In genomic region chr17:81519284-81520020, GRCh38 we compare ENCODE assay signal across 1 cellular context.
TF ChIP-seq lines count a peak whose summit lies in the region.

No MANE protein-coding gene starts in this region.

TF ChIP-seq in HepG2, 621 proteins besides CTCF, POLR2A, EP300 and RAD21 (continued from another document and continues in another):
- peak; percentile 69; the same call in 1 of the 2 replicates for TF ChIP-seq ZBTB2 (CRISPR knock-in tag; IDR thresholded peaks at IDR 0.05; ENCODE audit: low read depth)
- TF ChIP-seq RFX5 (IDR thresholded peaks at IDR 0.05; ENCODE audit: low read depth, low read length) = no peak
- TF ChIP-seq RFX1 (IDR thresholded peaks at IDR 0.05) = no peak
- TF ChIP-seq GTF2F1 (IDR thresholded peaks at IDR 0.05; ENCODE audit: low read length) = no peak
- TF ChIP-seq SIN3B (IDR thresholded peaks at IDR 0.05; ENCODE audit: low read length) = no peak
- TF ChIP-seq ZNF776 (CRISPR knock-in tag; IDR thresholded peaks at IDR 0.05) = peak; percentile 79; the same call in 1 of the 2 replicates
- no peak for TF ChIP-seq KDM5A (IDR thresholded peaks at IDR 0.05; ENCODE audit: borderline replicate concordance, low read length)
- no peak for TF ChIP-seq MIXL1 (CRISPR knock-in tag; IDR thresholded peaks at IDR 0.05)
- TF ChIP-seq ELF3 (CRISPR knock-in tag; IDR thresholded peaks at IDR 0.05) = no peak
- TF ChIP-seq NR2F2 (IDR thresholded peaks at IDR 0.05; ENCODE audit: borderline replicate concordance, low read depth) = no peak
- no peak for TF ChIP-seq RERE (CRISPR knock-in tag; IDR thresholded peaks at IDR 0.05; ENCODE audit: low read depth)
- TF ChIP-seq HDAC6 (IDR thresholded peaks at IDR 0.05; ENCODE audit: low read depth, low read length) = no peak
- TF ChIP-seq PTBP1 (IDR thresholded peaks at IDR 0.05; ENCODE audit: low read depth, low read length, poor library complexity, severe bottlenecking) = no peak
- no peak for TF ChIP-seq HMGXB3 (CRISPR knock-in tag; IDR thresholded peaks at IDR 0.05; ENCODE audit: borderline replicate concordance)
- no peak for TF ChIP-seq ZNF512B (CRISPR knock-in tag; IDR thresholded peaks at IDR 0.05; ENCODE audit: borderline replicate concordance)
- TF ChIP-seq NRL (CRISPR knock-in tag; IDR thresholded peaks at IDR 0.05; ENCODE audit: borderline replicate concordance) = no peak
- TF ChIP-seq BCL6 (CRISPR knock-in tag; IDR thresholded peaks at IDR 0.05) = no peak
- no peak for TF ChIP-seq TCF12 (IDR thresholded peaks at IDR 0.05)
- no peak for TF ChIP-seq TCF12 (CRISPR knock-in tag; IDR thresholded peaks at IDR 0.05)
- no peak for TF ChIP-seq ELF4 (CRISPR knock-in tag; IDR thresholded peaks at IDR 0.05; ENCODE audit: borderline replicate concordance)
- no peak for TF ChIP-seq ZNF430 (CRISPR knock-in tag; IDR thresholded peaks at IDR 0.05)
- no peak for TF ChIP-seq NFRKB (IDR thresholded peaks at IDR 0.05)
- TF ChIP-seq GMEB1 (CRISPR knock-in tag; IDR thresholded peaks at IDR 0.05; ENCODE audit: borderline replicate concordance) = no peak
- no peak for TF ChIP-seq ZFP36L1 (CRISPR knock-in tag; IDR thresholded peaks at IDR 0.05)
- TF ChIP-seq ZNF614 (CRISPR knock-in tag; IDR thresholded peaks at IDR 0.05; ENCODE audit: borderline replicate concordance) = no peak
- TF ChIP-seq NFAT5 (CRISPR knock-in tag; IDR thresholded peaks at IDR 0.05) = 0 out of 2 replicates have a peak, but pooled peaks have one; percentile 14
- TF ChIP-seq DR1 (CRISPR knock-in tag; IDR thresholded peaks at IDR 0.05) = no peak
- TF ChIP-seq TIGD3 (CRISPR knock-in tag; IDR thresholded peaks at IDR 0.05; ENCODE audit: borderline replicate concordance) = no peak
- no peak; the same call in 1 of the 2 replicates for TF ChIP-seq ZGPAT (CRISPR knock-in tag; IDR thresholded peaks at IDR 0.05)
